8 cellular contexts compared by ENCODE assay signal in genomic region chr12:122825773-122826724, GRCh38. TPM values are rescaled to one million over a fixed set of nuclear protein-coding genes. Genes with fewer than 3 reads are reported as not detected.
DNase-seq lines count a peak whose midpoint lies in the region; ATAC-seq and TF ChIP-seq lines count a peak whose summit lies in the region.

No MANE protein-coding gene starts in this region.

- no peak overlapping the region for H2AFZ ChIP-seq in H9 (ENCODE audit: low read length)

- H4K8ac ChIP-seq in H9 (replicated peaks; ENCODE audit: insufficient read length, low read depth, low read length), result no peak overlapping the region

- no peaks in the 10 kb centered on the region for H3K9me3 ChIP-seq in left lung
- H3K9me3 ChIP-seq in transverse colon, result no peaks in the 10 kb centered on the region
- no peaks in the 10 kb centered on the region for H3K9me3 ChIP-seq in H9 (ENCODE audit: control insufficient read depth, low read depth, low read length)

- H2BK12ac ChIP-seq in H9 (ENCODE audit: insufficient read length, low read depth, low read length), result no peak overlapping the region

- H3K23ac ChIP-seq in H9 (ENCODE audit: insufficient read length, low read depth, low read length), result no peak overlapping the region

- no peaks in the 10 kb centered on the region for H3K9me3 Mint-ChIP-seq in activated T-cell treated with anti-CD3 and anti-CD28 coated beads, Interleukin-2, amount 50 U/mL, for 4 hours
- H3K9me3 Mint-ChIP-seq in activated B cell treated with CpG ODN at 0.5 μM for 24 hours, result no peaks in the 10 kb centered on the region
- H3K9me3 Mint-ChIP-seq in H9, result no peaks in the 10 kb centered on the region

- CTCF ChIA-PET in activated B cell treated with CpG ODN at 0.5 μM for 24 hours (lab: Charles Lee), result interaction anchor here (0.8 to 2.9 kb wide), 2 partner anchors 12 to 32 kb away, joined by 3 to 18 read pairs; no protein-coding TSS in a partner anchor

- POLR2A ChIA-PET in activated B cell treated with CpG ODN at 0.5 μM for 24 hours (lab: Charles Lee), result interaction anchor here (0.5 to 2.9 kb wide), 9 partner anchors 8 to 52 kb away, joined by 3 to 16 read pairs (median 4); no protein-coding TSS in a partner anchor

- no peak overlapping the region for H2BK120ac ChIP-seq in H9 (ENCODE audit: low read depth, low read length, poor library complexity, severe bottlenecking)

- H3K27me3 Mint-ChIP-seq in activated T-cell treated with anti-CD3 and anti-CD28 coated beads, Interleukin-2, amount 50 U/mL, for 4 hours (ENCODE audit: low read depth), result no peaks in the 10 kb centered on the region
- no peaks in the 10 kb centered on the region for H3K27me3 Mint-ChIP-seq in activated B cell treated with CpG ODN at 0.5 μM for 24 hours
- peaks cover 79% of the 10 kb centered on the region for H3K27me3 Mint-ChIP-seq in H9 (ENCODE audit: low read depth)

- H3K27me3 ChIP-seq in left lung, result peaks cover 0 to 10% of the 10 kb centered on the region in 2 donors
- no peaks in the 10 kb centered on the region for H3K27me3 ChIP-seq in transverse colon
- 0 out of 2 replicates have a peak, but pooled peaks cover 2% of the 10 kb centered on the region for H3K27me3 ChIP-seq in H9 (ENCODE audit: insufficient read depth, low read length)

- H3K23me2 ChIP-seq in H9 (ENCODE audit: insufficient read length, low read depth, low read length, poor library complexity, severe bottlenecking), result no peaks in the 10 kb centered on the region

- H2BK20ac ChIP-seq in H9 (ENCODE audit: low read depth, low read length, poor library complexity, severe bottlenecking), result no peak overlapping the region

- H3K14ac ChIP-seq in H9 (ENCODE audit: insufficient read depth, low read length), result no peak overlapping the region

- no peak for TF ChIP-seq POLR2A in transverse colon (IDR thresholded peaks at IDR 0.05)

- H3K18ac ChIP-seq in H9 (ENCODE audit: insufficient read length, low read depth, low read length), result no peak overlapping the region

- H4K20me1 ChIP-seq in H9 (ENCODE audit: control insufficient read depth, insufficient read depth, insufficient read length), result peaks cover 3% of the 10 kb centered on the region

- no peak overlapping the region for H3K9ac ChIP-seq in H9 (ENCODE audit: extremely low read depth, insufficient read length, low read length)

- TF ChIP-seq EP300 in transverse colon (IDR thresholded peaks at IDR 0.05; ENCODE audit: low read depth), result no peak

- no peak overlapping the region for H2AK5ac ChIP-seq in H9 (ENCODE audit: insufficient read length, low read length)

- no peaks in the 10 kb centered on the region for H3K36me3 Mint-ChIP-seq in activated T-cell treated with anti-CD3 and anti-CD28 coated beads, Interleukin-2, amount 50 U/mL, for 4 hours (ENCODE audit: insufficient read depth)
- no peaks in the 10 kb centered on the region for H3K36me3 Mint-ChIP-seq in activated B cell treated with CpG ODN at 0.5 μM for 24 hours (ENCODE audit: low read depth)
- H3K36me3 Mint-ChIP-seq in H9 (ENCODE audit: insufficient read depth in 1 of 3, low read depth in 3 of 3), result no peaks in the 10 kb centered on the region

- in situ Hi-C loops in transverse colon (cut with MboI; ENCODE audit: low pct_ligation_motif_present in 1 of 4, low pct_unique_long_range_greater_than_20kb in 1 of 4, low sequenced_read_pairs in 3 of 4), result no loop called here

- H3K79me2 ChIP-seq in H9 (ENCODE audit: insufficient read depth, low read length), result no peaks in the 10 kb centered on the region

- H3K36me3 ChIP-seq in left lung, result no peaks in the 10 kb centered on the region
- H3K36me3 ChIP-seq in transverse colon, result no peaks in the 10 kb centered on the region

- H4K5ac ChIP-seq in H9 (ENCODE audit: insufficient read length, low read depth, low read length), result no peak overlapping the region

- H3K27ac ChIP-seq in left lung (no peak overlapping the region), transverse colon (peak overlapping the region; percentile 42 to 55 (median 50)), H9 (ENCODE audit: insufficient read length, low read depth, low read length) (no peak overlapping the region)

- H3T11ph ChIP-seq in H9 (ENCODE audit: low read length), result no peak overlapping the region

- no peak for DNase-seq in activated T-cell treated with anti-CD3 and anti-CD28 coated beads, Interleukin-2, amount 50 U/mL, for 4 hours
- no peak for DNase-seq in activated T-cell treated with anti-CD3 and anti-CD28 coated beads, Interleukin-2, amount 50 U/mL, for 1 hour
- DNase-seq in activated B cell treated with CpG ODN at 0.5 μM for 24 hours (no peak), left lung (peak in 1 of 2 donors; percentile 34), transverse colon (no peak), T1000 (lab: John Stamatoyannopoulos, UW) (no peak), H9 (no peak), NCI-H187 treated with DMSO at 0.1 percent for 48 hours (lab: John Stamatoyannopoulos, UW) (no peak)

- H3K4ac ChIP-seq in H9 (ENCODE audit: low read depth, low read length), result no peak overlapping the region

- H3K4me3 Mint-ChIP-seq in activated T-cell treated with anti-CD3 and anti-CD28 coated beads, Interleukin-2, amount 50 U/mL, for 4 hours, result peak overlapping the region; percentile 5
- H3K4me3 Mint-ChIP-seq in activated B cell treated with CpG ODN at 0.5 μM for 24 hours (peak overlapping the region; percentile 71), H9 (no peak overlapping the region)

- intact Hi-C loops in activated B cell treated with CpG ODN at 0.5 μM for 24 hours (cut with micrococcal nuclease) (loop anchor here (2.0 kb wide), 1 partner anchor 13 kb away; no protein-coding TSS in a partner anchor), left lung (cut with DNase I) (no loop called here), transverse colon (cut with DNase I; ENCODE audit: low total_unique reads) (no loop called here)

- H3K27ac Mint-ChIP-seq in activated B cell treated with CpG ODN at 0.5 μM for 24 hours, result no peak overlapping the region
- no peak overlapping the region for H3K27ac Mint-ChIP-seq in H9

- 5 to 20% methylated on average over 16 to 22 of the region's 22 CpGs for WGBS in transverse colon (ENCODE audit: low coverage in 1 of 2), 2 donors
- no CpG with 5 or more reads among the region's 22 CpGs for WGBS in H9 (ENCODE audit: extremely low coverage, insufficient read length, low lambda C conversion rate)

- H3K4me1 Mint-ChIP-seq in activated T-cell treated with anti-CD3 and anti-CD28 coated beads, Interleukin-2, amount 50 U/mL, for 4 hours (ENCODE audit: low read depth), result peaks cover 2% of the 10 kb centered on the region
- peaks cover 47% of the 10 kb centered on the region for H3K4me1 Mint-ChIP-seq in activated B cell treated with CpG ODN at 0.5 μM for 24 hours
- H3K4me1 Mint-ChIP-seq in H9, result peaks cover 8% of the 10 kb centered on the region in 2 experiments

- peaks cover 0 to 5% of the 10 kb centered on the region in 2 donors for H3K4me1 ChIP-seq in left lung
- peaks cover 0 to 17% (median 9%) of the 10 kb centered on the region in 4 donors for H3K4me1 ChIP-seq in transverse colon
- H3K4me1 ChIP-seq in H9 (ENCODE audit: insufficient read depth, low read length), result no peaks in the 10 kb centered on the region

- H3K4me3 ChIP-seq in left lung (peak overlapping the region; percentile 6 to 17), transverse colon (peak overlapping the region in 3 of 4 donors; percentile 15 to 40 (median 23))

- H3K56ac ChIP-seq in H9 (ENCODE audit: insufficient read length, low read depth, low read length), result no peak overlapping the region

- H3K79me1 ChIP-seq in H9 (ENCODE audit: insufficient read depth, low read depth, low read length, poor library complexity, severe bottlenecking), result no peaks in the 10 kb centered on the region

- no peak overlapping the region for H4K91ac ChIP-seq in H9 (ENCODE audit: insufficient read length, low read depth, low read length)

- no peak overlapping the region for H2BK5ac ChIP-seq in H9 (ENCODE audit: insufficient read length, low read length)

- no peak for ATAC-seq in activated T-cell treated with anti-CD3 and anti-CD28 coated beads, Interleukin-2, amount 50 U/mL, for 4 hours
- no peak for ATAC-seq in activated B cell treated with CpG ODN at 0.5 μM for 24 hours (ENCODE audit: low read depth)
- peak; percentile 76 for ATAC-seq in left lung

- H3K4me2 ChIP-seq in H9 (ENCODE audit: insufficient read depth, insufficient read length, low read length), result no peak overlapping the region

- H2BK15ac ChIP-seq in H9 (ENCODE audit: low read depth, low read length), result no peak overlapping the region

- TF ChIP-seq CTCF in activated B cell treated with CpG ODN at 0.5 μM for 24 hours (IDR thresholded peaks at IDR 0.05), result no peak
- TF ChIP-seq CTCF in left lung (IDR thresholded peaks at IDR 0.05), result no peak
- TF ChIP-seq CTCF in transverse colon (IDR thresholded peaks at IDR 0.05), result no peak
- TF ChIP-seq CTCF in H9 (conservative IDR thresholded peaks at IDR 0.05), result no peak

RNA-seq across cellular contexts. Expression of gene HIP1R, which starts 9.2 kb away (rescaled TPM):
- total RNA-seq in activated T-cell treated with anti-CD3 and anti-CD28 coated beads, Interleukin-2, amount 50 U/mL, for 4 hours, result 10 to 100 TPM; 23.2 to 34.5 (median 32.1) TPM
- total RNA-seq in activated B cell treated with CpG ODN at 0.5 μM for 24 hours (132 and 154 TPM in 2 replicates), left lung (10 to 100 TPM; 32.0 to 33.1 TPM), transverse colon (100 to 1,000 TPM in 2 of 4 donors, 10 to 100 TPM in 2; 72.4 to 459 (median 146) TPM), H9 (2021) (17.4 and 20.0 TPM in 2 replicates)

RNA-seq across cellular contexts. Expression of gene CCDC62, which starts 51.7 kb away (rescaled TPM):
- total RNA-seq in activated T-cell treated with anti-CD3 and anti-CD28 coated beads, Interleukin-2, amount 50 U/mL, for 4 hours, result 1 to 10 TPM in 1 of 3 donors, under 1 TPM in 2; 0.40 to 1.3 (median 0.43) TPM
- total RNA-seq in activated B cell treated with CpG ODN at 0.5 μM for 24 hours, result 1.6 and 1.7 TPM in 2 replicates
- total RNA-seq in left lung, result 1 to 10 TPM in 1 of 2 donors, under 1 TPM in 1; 0.38 to 1.2 TPM
- under 1 TPM in 2 of 4 donors, not detected in 2; 0.16 to 0.55 TPM for total RNA-seq in transverse colon
- 0.22 and 0.79 TPM in 2 replicates for total RNA-seq in H9 (2021)

Comparison
In these comparisons a context has a peak if more than half of its experiments do, and no peak if none do; other contexts are left out.
1. H3K4me3 Mint-ChIP-seq: peak in activated T-cell treated with anti-CD3 and anti-CD28 coated beads, Interleukin-2, amount 50 U/mL, for 4 hours (single experiment) and activated B cell treated with CpG ODN at 0.5 μM for 24 hours (single experiment); none in H9 (0 of 2).
2. H3K27ac ChIP-seq: peak in transverse colon (4 of 4); none in left lung (0 of 2) and H9 (single experiment).